In genomic region chr18:77102246-77103040, GRCh38 we compare ENCODE assay signal across 8 cellular contexts.
DNase-seq lines count a peak whose midpoint lies in the region; ATAC-seq, FAIRE-seq and TF ChIP-seq lines count a peak whose summit lies in the region.

No MANE protein-coding gene starts in this region.

- peak; percentile 65 for DNase-seq in GM06990 (ENCODE audit: extremely low read depth, insufficient read length)
- peak; percentile 57 for DNase-seq in brain microvascular endothelial cell
- no peak for DNase-seq in NCI-H2081 (lab: John Stamatoyannopoulos, UW)
- DNase-seq in caudate nucleus (lab: John Stamatoyannopoulos, UW), result no peak
- DNase-seq in urothelium cell line (ENCODE audit: low spot score), result no peak

- peak overlapping the region; percentile 88 for H3K27ac ChIP-seq in HUES48 (ENCODE audit: low read depth, low read length)
- peak overlapping the region; percentile 99 for H3K27ac ChIP-seq in brain microvascular endothelial cell
- peak overlapping the region; percentile 85 for H3K27ac ChIP-seq in muscle layer of duodenum (ENCODE audit: low read length)
- no peak overlapping the region for H3K27ac ChIP-seq in caudate nucleus (ENCODE audit: low read depth, low read length)

- H3K27me3 ChIP-seq in GM06990 (replicated peaks; ENCODE audit: control insufficient read depth, insufficient read depth, low read length), result no peaks in the 10 kb centered on the region
- H3K27me3 ChIP-seq in HUES48 (ENCODE audit: control insufficient read depth, insufficient read depth, low read length), result no peaks in the 10 kb centered on the region
- no peaks in the 10 kb centered on the region for H3K27me3 ChIP-seq in brain microvascular endothelial cell (replicated peaks)
- H3K27me3 ChIP-seq in muscle layer of duodenum (ENCODE audit: low read depth, low read length), result no peaks in the 10 kb centered on the region

- H3K4me1 ChIP-seq in HUES48 (ENCODE audit: control insufficient read depth, insufficient read depth, low read length), result peaks cover 28% of the 10 kb centered on the region
- peaks cover 35 to 37% of the 10 kb centered on the region in 2 donors for H3K4me1 ChIP-seq in muscle layer of duodenum (ENCODE audit: control insufficient read depth in 1 of 2, insufficient read depth in 2 of 2, low read length in 2 of 2)

- H3K36me3 ChIP-seq in GM06990 (ENCODE audit: control insufficient read depth, insufficient read depth, low read length), result peaks cover 7% of the 10 kb centered on the region
- H3K36me3 ChIP-seq in HUES48 (ENCODE audit: control insufficient read depth, insufficient read depth, low read length), result no peaks in the 10 kb centered on the region; the same call in 1 of the 2 replicates
- peaks cover 2% of the 10 kb centered on the region for H3K36me3 ChIP-seq in brain microvascular endothelial cell (replicated peaks)
- no peaks in the 10 kb centered on the region for H3K36me3 ChIP-seq in muscle layer of duodenum (ENCODE audit: control insufficient read depth in 1 of 2, insufficient read depth in 2 of 2, low read length in 2 of 2)

- ATAC-seq in GM21423 (IDR thresholded peaks at IDR 0.05; ENCODE audit: unreplicated experiment), result peak; percentile 71

- H3K9me3 ChIP-seq in HUES48 (ENCODE audit: control insufficient read depth, insufficient read depth, low read length), result no peaks in the 10 kb centered on the region
- H3K9me3 ChIP-seq in muscle layer of duodenum (ENCODE audit: control insufficient read depth in 1 of 2, low read length in 2 of 2), result no peaks in the 10 kb centered on the region

- no peak for FAIRE-seq in urothelium cell line (lab: Jason Lieb, UNC)

- peak overlapping the region; percentile 16 for H3K4me3 ChIP-seq in GM06990 (replicated peaks; ENCODE audit: low read depth, low read length)
- no peak overlapping the region for H3K4me3 ChIP-seq in HUES48 (ENCODE audit: low read depth, low read length)
- no peak overlapping the region for H3K4me3 ChIP-seq in brain microvascular endothelial cell (ENCODE audit: low read depth, low read length)
- H3K4me3 ChIP-seq in muscle layer of duodenum (ENCODE audit: low read depth in 1 of 2, low read length in 2 of 2), result peak overlapping the region in 1 of 2 donors; percentile 29

- TF ChIP-seq CTCF in GM06990 (IDR thresholded peaks at IDR 0.05; ENCODE audit: insufficient read depth, low read length, poor library complexity, severe bottlenecking), result no peak
- TF ChIP-seq CTCF in brain microvascular endothelial cell (IDR thresholded peaks at IDR 0.05; ENCODE audit: low read depth, low read length, missing control alignments), result no peak

- H3K9ac ChIP-seq in HUES48 (ENCODE audit: low read depth, low read length), result no peak overlapping the region

- in situ Hi-C loops in brain microvascular endothelial cell (cut with HindIII; ENCODE audit: low pct_ligation_motif_present, low sequenced_read_pairs), result no loop called here

Comparison
In these comparisons a context has a peak if more than half of its experiments do, and no peak if none do; other contexts are left out.
1. DNase-seq: peak in GM06990 (single experiment) and brain microvascular endothelial cell (single experiment); none in NCI-H2081 (0 of 2), caudate nucleus (0 of 61) and urothelium cell line (single experiment).